In genomic region chr22:37464181-37464580, GRCh38 we compare ENCODE assay signal across 20 cellular contexts.
DNase-seq lines count a peak whose midpoint lies in the region; ATAC-seq and TF ChIP-seq lines count a peak whose summit lies in the region.
"Had no signal": no experiment of that assay in that cellular context is flagged by ENCODE, and none has a peak within 500 bp of the region (broad histone marks: within the 10 kb centered on the region; RNA-seq: fewer than 3 reads in every experiment).

No MANE protein-coding gene starts in this region.

- no peak overlapping the region for H3K27ac Mint-ChIP-seq in effector memory CD8-positive, alpha-beta T cell
- H3K27ac Mint-ChIP-seq: activated CD4-positive, alpha-beta T cell treated with anti-CD3 and anti-CD28 coated beads for 36 hours; IgD-negative memory B cell had no signal

- ATAC-seq in effector memory CD8-positive, alpha-beta T cell (replicated peaks) = no peak
- no peak for ATAC-seq in GM18517 (IDR thresholded peaks at IDR 0.05; ENCODE audit: unreplicated experiment)
- ATAC-seq: activated CD4-positive, alpha-beta T cell treated with anti-CD3 and anti-CD28 coated beads for 36 hours; body of pancreas had no signal

- H3K27me3 Mint-ChIP-seq in effector memory CD8-positive, alpha-beta T cell = no peaks in the 10 kb centered on the region
- H3K27me3 Mint-ChIP-seq: activated CD4-positive, alpha-beta T cell treated with anti-CD3 and anti-CD28 coated beads for 36 hours; activated naive CD4-positive, alpha-beta T cell treated with anti-CD3 and anti-CD28 coated beads, Interleukin-2, amount 50 U/mL, for 24 hours; IgD-negative memory B cell had no signal

- H3K4me1 Mint-ChIP-seq in effector memory CD8-positive, alpha-beta T cell (ENCODE audit: low read depth in 2 of 2) = peaks cover 4 to 9% of the 10 kb centered on the region in 2 donors

- no peaks in the 10 kb centered on the region for H3K9me3 Mint-ChIP-seq in effector memory CD8-positive, alpha-beta T cell
- H3K9me3 Mint-ChIP-seq: activated naive CD4-positive, alpha-beta T cell treated with anti-CD3 and anti-CD28 coated beads, Interleukin-2, amount 50 U/mL, for 24 hours; IgD-negative memory B cell had no signal

- DNase-seq in NCI-H345 (lab: John Stamatoyannopoulos, UW) (peak; percentile 25), NCI-H345 treated with DMSO at 0.1 percent for 48 hours (lab: John Stamatoyannopoulos, UW; ENCODE audit: unreplicated experiment) (no peak), GM20000 (ENCODE audit: low spot score) (peak; percentile 63), NCI-H526 treated with DMSO at 0.1 percent for 48 hours (lab: John Stamatoyannopoulos, UW) (peak; percentile 10), germinal center (ENCODE audit: low spot score) (peak; percentile 33)
- DNase-seq in effector CD8-positive, alpha-beta T cell (lab: John Stamatoyannopoulos, UW) = no peak
- DNase-seq in effector memory CD8-positive, alpha-beta T cell = no peak
- DNase-seq: activated CD4-positive, alpha-beta T cell treated with anti-CD3 and anti-CD28 coated beads for 36 hours; activated CD8-positive, alpha-beta memory T cell treated with anti-CD3 and anti-CD28 coated beads, Interleukin-2, amount 50 U/mL, for 4 hours; body of pancreas; DND-41; kidney; NCI-H1092; NK-92 treated with Interleukin-12 subunit alpha and Interleukin-12 subunit beta, amount 100 ng/mL, for 24 hours; retina; SIG-M5; uterus had no signal

- no peak for TF ChIP-seq CTCF in GM20000 (IDR thresholded peaks at IDR 0.05; ENCODE audit: extremely low read depth, missing control alignments)

- no peak overlapping the region for H3K4me3 Mint-ChIP-seq in effector memory CD8-positive, alpha-beta T cell
- H3K4me3 Mint-ChIP-seq: activated CD4-positive, alpha-beta T cell treated with anti-CD3 and anti-CD28 coated beads for 36 hours; activated naive CD4-positive, alpha-beta T cell treated with anti-CD3 and anti-CD28 coated beads, Interleukin-2, amount 50 U/mL, for 24 hours; IgD-negative memory B cell had no signal

- peaks cover 14% of the 10 kb centered on the region for H3K36me3 Mint-ChIP-seq in effector memory CD8-positive, alpha-beta T cell (ENCODE audit: insufficient read depth)

Comparison
In these comparisons a context has a peak if more than half of its experiments do, and no peak if none do; other contexts are left out.
1. DNase-seq: peak in NCI-H345 (single experiment), GM20000 (single experiment), NCI-H526 treated with DMSO at 0.1 percent for 48 hours (single experiment) and germinal center (single experiment); none in NCI-H345 treated with DMSO at 0.1 percent for 48 hours (single experiment), effector CD8-positive, alpha-beta T cell (single experiment) and effector memory CD8-positive, alpha-beta T cell (0 of 3).